Comparison of ENCODE assay signal across 23 cellular contexts in genomic region chr1:8203551-8203950, GRCh38.
DNase-seq lines count a peak whose midpoint lies in the region; ATAC-seq, FAIRE-seq and TF ChIP-seq lines count a peak whose summit lies in the region.
"Had no signal": no experiment of that assay in that cellular context is flagged by ENCODE, and none has a peak within 500 bp of the region (broad histone marks: within the 10 kb centered on the region; RNA-seq: fewer than 3 reads in every experiment).

No MANE protein-coding gene starts in this region.

- peak overlapping the region; percentile 1 to 61 for H3K18ac ChIP-seq in mesenchymal stem cell (ENCODE audit: low read depth in 1 of 2, low read length in 2 of 2)

- H3K9ac ChIP-seq in mesenchymal stem cell (ENCODE audit: low read length): no peak overlapping the region
- peak overlapping the region; percentile 49 for H3K9ac ChIP-seq in skeletal muscle satellite cell (ENCODE audit: low read depth, low read length)

- peak overlapping the region; percentile 18 to 29 for H3K4ac ChIP-seq in mesenchymal stem cell (ENCODE audit: low read depth in 1 of 2, low read length in 2 of 2)

- H3K23ac ChIP-seq in mesenchymal stem cell (ENCODE audit: low read length in 2 of 2): no peak overlapping the region

- FAIRE-seq in bronchial epithelial cell (lab: Jason Lieb, UNC): peak; percentile 64
- FAIRE-seq: GM12892, HTR-8/SVneo, islet of Langerhans had no signal

- no peaks in the 10 kb centered on the region for H3K36me3 Mint-ChIP-seq in CD14-positive monocyte
- no peaks in the 10 kb centered on the region for H3K36me3 Mint-ChIP-seq in CD4-positive, alpha-beta memory T cell

- no peak for DNase-seq in CD14-positive monocyte (ENCODE audit: low spot score)
- no peak for DNase-seq in bronchial epithelial cell (ENCODE audit: low read depth)
- DNase-seq in mesenchymal stem cell: no peak
- no peak for DNase-seq in COLO829 (ENCODE audit: low spot score)
- no peak for DNase-seq in kidney glomerular epithelial cell (lab: John Stamatoyannopoulos, UW)
- no peak for DNase-seq in CD4-positive, alpha-beta memory T cell
- DNase-seq in stimulated activated naive CD8-positive, alpha-beta T cell treated with anti-CD3 and anti-CD28 coated beads, Interleukin-15, Interleukin-2, amounts not matched to agents 100 U/mL and 50 U/mL, for 24 hours: no peak
- DNase-seq: adrenal gland; central memory CD4-positive, alpha-beta T cell; DMS153; effector CD4-positive, alpha-beta T cell; NCI-H146; NCI-H82; stimulated activated CD4-positive, alpha-beta T cell treated with anti-CD3 and anti-CD28 coated beads, Interleukin-4, amount 100 ng/mL, for 4 hours; testis had no signal

- H3K27ac Mint-ChIP-seq in CD14-positive monocyte: peak overlapping the region in 4 of 7 donors; percentile 72 to 88 (median 76)
- H3K27ac Mint-ChIP-seq in CD4-positive, alpha-beta memory T cell: peak overlapping the region in 1 of 7 donors; percentile 66

- intact Hi-C loops in CD14-positive monocyte (cut with micrococcal nuclease): no loop called here
- intact Hi-C loops in CD4-positive, alpha-beta memory T cell (cut with micrococcal nuclease): no loop called here

- H3K9me3 ChIP-seq in mesenchymal stem cell (ENCODE audit: control insufficient read depth, low read length) (no peaks in the 10 kb centered on the region), skeletal muscle satellite cell (replicated peaks; ENCODE audit: low read length) (no peaks in the 10 kb centered on the region)
- H3K9me3 ChIP-seq in CD4-positive, alpha-beta memory T cell (ENCODE audit: control insufficient read depth in 1 of 2, low read length in 2 of 2): no peaks in the 10 kb centered on the region
- H3K9me3 ChIP-seq: adrenal gland, neutrophil, testis had no signal

- H2BK12ac ChIP-seq in mesenchymal stem cell (ENCODE audit: low read length in 2 of 2): peak overlapping the region; percentile 73 to 91

- no peak overlapping the region for H2BK120ac ChIP-seq in mesenchymal stem cell (ENCODE audit: low read depth, low read length)

- no peak overlapping the region for H2AK5ac ChIP-seq in mesenchymal stem cell (ENCODE audit: low read length, severe bottlenecking)

- H2BK15ac ChIP-seq in mesenchymal stem cell (ENCODE audit: low read depth, poor library complexity, severe bottlenecking): no peak overlapping the region

- H3K14ac ChIP-seq in mesenchymal stem cell (ENCODE audit: low read length in 2 of 2): no peak overlapping the region

- no peak overlapping the region for H2BK5ac ChIP-seq in mesenchymal stem cell (ENCODE audit: low read depth, low read length, poor library complexity, severe bottlenecking)

- H3K4me2 ChIP-seq in mesenchymal stem cell (ENCODE audit: low read length, poor library complexity, severe bottlenecking) (no peak overlapping the region), skeletal muscle satellite cell (ENCODE audit: low read length) (no peak overlapping the region)

- peaks cover 0 to 3% (median 0%) of the 10 kb centered on the region in 7 donors for H3K9me3 Mint-ChIP-seq in CD14-positive monocyte
- peaks cover 0 to 1% (median 0%) of the 10 kb centered on the region in 8 donors for H3K9me3 Mint-ChIP-seq in CD4-positive, alpha-beta memory T cell

- WGBS in mesenchymal stem cell: 98% methylated on average over 10 of the region's 10 CpGs

- H3K27me3 ChIP-seq in bronchial epithelial cell (ENCODE audit: control insufficient read depth, insufficient read depth, low read length) (no peaks in the 10 kb centered on the region), mesenchymal stem cell (ENCODE audit: control insufficient read depth in 1 of 2, insufficient read depth in 1 of 2, low read length in 2 of 2) (no peaks in the 10 kb centered on the region), skeletal muscle satellite cell (ENCODE audit: control insufficient read depth, insufficient read depth, low read length) (no peaks in the 10 kb centered on the region)
- H3K27me3 ChIP-seq in CD4-positive, alpha-beta memory T cell (ENCODE audit: insufficient read depth, low read length): no peaks in the 10 kb centered on the region
- H3K27me3 ChIP-seq: adrenal gland, neutrophil, testis had no signal

- no peak overlapping the region for H4K8ac ChIP-seq in mesenchymal stem cell (ENCODE audit: low read length)

- H4K91ac ChIP-seq in mesenchymal stem cell (ENCODE audit: low read length): peak overlapping the region; percentile 76

- ATAC-seq in stimulated activated naive CD8-positive, alpha-beta T cell treated with anti-CD3 and anti-CD28 coated beads, Interleukin-15, Interleukin-2, amounts not matched to agents 100 U/mL and 50 U/mL, for 24 hours: no peak
- ATAC-seq: activated CD4-positive, CD25-positive, alpha-beta regulatory T cell treated with anti-CD3 and anti-CD28 coated beads, Interleukin-2, amount 50 U/mL, for 24 hours had no signal

- TF ChIP-seq CTCF in CD14-positive monocyte (IDR thresholded peaks at IDR 0.05) (no peak), bronchial epithelial cell (IDR thresholded peaks at IDR 0.05; ENCODE audit: insufficient read depth, low read length, severe bottlenecking) (no peak)

- H3K36me3 ChIP-seq in bronchial epithelial cell (ENCODE audit: control insufficient read depth, insufficient read depth, low read length) (no peaks in the 10 kb centered on the region), mesenchymal stem cell (ENCODE audit: control insufficient read depth in 1 of 2, insufficient read depth in 2 of 2, low read depth in 1 of 2, low read length in 2 of 2) (no peaks in the 10 kb centered on the region), skeletal muscle satellite cell (ENCODE audit: insufficient read depth, low read length) (no peaks in the 10 kb centered on the region)
- no peaks in the 10 kb centered on the region for H3K36me3 ChIP-seq in CD4-positive, alpha-beta memory T cell (ENCODE audit: insufficient read depth, low read length)
- H3K36me3 ChIP-seq: adrenal gland, neutrophil had no signal

- H2AFZ ChIP-seq in mesenchymal stem cell (ENCODE audit: low read depth, low read length): no peak overlapping the region

- H3K4me3 Mint-ChIP-seq in CD14-positive monocyte: no peak overlapping the region
- H3K4me3 Mint-ChIP-seq in CD4-positive, alpha-beta memory T cell: no peak overlapping the region

- peaks cover 0 to 5% (median 4%) of the 10 kb centered on the region in 3 donors for H3K27me3 Mint-ChIP-seq in CD14-positive monocyte (ENCODE audit: low read depth in 3 of 3)
- H3K27me3 Mint-ChIP-seq in CD4-positive, alpha-beta memory T cell: no peaks in the 10 kb centered on the region

- no peaks in the 10 kb centered on the region for H3K79me1 ChIP-seq in mesenchymal stem cell (replicated peaks; ENCODE audit: low read length, poor library complexity, severe bottlenecking)

- H3K4me1 ChIP-seq in mesenchymal stem cell (ENCODE audit: control insufficient read depth, insufficient read depth, low read depth, low read length) (peaks cover 11% of the 10 kb centered on the region), skeletal muscle satellite cell (ENCODE audit: control insufficient read depth, insufficient read depth, low read length) (peaks cover 47% of the 10 kb centered on the region)
- H3K4me1 ChIP-seq in CD4-positive, alpha-beta memory T cell (ENCODE audit: insufficient read depth, low read length): no peaks in the 10 kb centered on the region

- POLR2A ChIA-PET in CD4-positive, alpha-beta memory T cell (lab: Charles Lee; ENCODE audit: partially characterized antibody): no interaction called here

- H3K4me1 Mint-ChIP-seq in CD14-positive monocyte: peaks cover 49% of the 10 kb centered on the region
- peaks cover 0 to 3% (median 2%) of the 10 kb centered on the region in 4 donors for H3K4me1 Mint-ChIP-seq in CD4-positive, alpha-beta memory T cell

- H3K27ac ChIP-seq in mesenchymal stem cell (ENCODE audit: low read length, poor library complexity, severe bottlenecking): no peak overlapping the region
- H3K27ac ChIP-seq in CD4-positive, alpha-beta memory T cell (ENCODE audit: low read depth, low read length): no peak overlapping the region
- H3K27ac ChIP-seq: C4-2B, SK-N-MC had no signal

- H3K4me3 ChIP-seq in bronchial epithelial cell (ENCODE audit: low read depth, low read length): no peak overlapping the region
- H3K4me3 ChIP-seq in mesenchymal stem cell (ENCODE audit: insufficient read depth in 1 of 2, low read depth in 1 of 2, low read length in 2 of 2): no peak overlapping the region
- H3K4me3 ChIP-seq in skeletal muscle satellite cell (ENCODE audit: low read length): no peak overlapping the region
- no peak overlapping the region for H3K4me3 ChIP-seq in CD4-positive, alpha-beta memory T cell (ENCODE audit: low read length in 2 of 2)
- H3K4me3 ChIP-seq: adrenal gland, SK-N-MC, testis had no signal

- CTCF ChIA-PET in CD4-positive, alpha-beta memory T cell (lab: Charles Lee; ENCODE audit: partially characterized antibody): no interaction called here
